In the genomic region with DNA sequence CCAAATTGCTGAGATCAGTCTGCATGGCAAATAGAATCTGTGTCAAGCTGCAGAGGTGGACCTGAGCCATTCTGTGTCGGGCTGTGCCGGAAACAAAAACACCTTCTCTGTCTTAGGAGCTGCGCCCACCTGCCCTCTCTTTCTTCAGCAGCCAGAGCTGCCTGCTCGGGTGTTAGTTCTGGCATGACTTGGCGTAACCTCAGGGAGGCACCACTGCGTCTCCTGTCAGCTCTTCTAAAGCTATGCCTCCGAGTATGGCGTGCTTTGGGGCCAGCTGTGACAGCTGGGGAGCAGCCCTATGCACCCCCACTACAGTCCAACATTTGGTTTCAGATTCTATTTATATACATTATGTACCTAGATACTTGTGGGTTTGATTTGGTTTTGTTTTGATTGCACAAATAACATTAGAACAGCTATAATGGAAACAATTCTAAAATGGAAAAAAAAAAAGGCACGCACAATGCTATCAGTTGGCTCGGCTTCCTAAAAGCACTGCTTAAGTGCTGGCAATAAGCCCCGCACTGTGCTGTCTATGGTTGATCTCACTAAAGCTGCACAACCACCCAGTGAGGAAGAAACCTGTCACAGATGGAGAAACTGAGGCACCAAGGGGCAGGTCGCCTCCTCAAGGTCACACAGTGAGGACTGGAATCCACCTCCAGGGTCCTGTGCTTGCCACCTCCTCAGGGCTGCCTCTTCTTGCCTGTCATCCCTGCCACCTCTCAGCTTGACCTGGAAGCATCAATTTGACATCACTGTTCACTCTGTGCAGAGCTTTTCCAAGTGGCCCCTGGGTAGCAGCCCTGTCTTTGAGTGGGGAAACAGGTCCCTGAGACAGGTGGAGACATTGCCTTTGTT, we compare ENCODE assay signal across 8 cellular contexts. TPM values are rescaled to one million over a fixed set of nuclear protein-coding genes. Genes with fewer than 3 reads are reported as not detected.
DNase-seq lines count a peak whose midpoint lies in the region; ATAC-seq and TF ChIP-seq lines count a peak whose summit lies in the region.

No MANE protein-coding gene starts in this region.

- DNase-seq in NCI-H1694 (lab: John Stamatoyannopoulos, UW) (peak; percentile 37), lower leg skin (ENCODE audit: low spot score in 2 of 2) (peak; percentile 15 to 79), LoVo (ENCODE audit: low spot score) (no peak), GF-D8 (lab: John Stamatoyannopoulos, UW) (no peak)
- DNase-seq in activated naive CD4-positive, alpha-beta T cell treated with Interleukin-2 at 50 U/mL for 16 hours: peak; percentile 88

- no peak for TF ChIP-seq CTCF in lower leg skin (IDR thresholded peaks at IDR 0.05)

- intact Hi-C loops in lower leg skin (cut with DNase I; ENCODE audit: low total_unique reads): no loop called here

- peaks cover 72% of the 10 kb centered on the region for H3K4me1 Mint-ChIP-seq in stimulated activated naive CD8-positive, alpha-beta T cell treated with anti-CD3 and anti-CD28 coated beads, Interleukin-15, Interleukin-2, amounts not matched to agents 100 ng/mL and 50 ng/mL, for 24 hours (ENCODE audit: low read depth)

- H3K27ac Mint-ChIP-seq in stimulated activated naive CD8-positive, alpha-beta T cell treated with anti-CD3 and anti-CD28 coated beads, Interleukin-15, Interleukin-2, amounts not matched to agents 100 ng/mL and 50 ng/mL, for 24 hours: peak overlapping the region; percentile 88

- no peaks in the 10 kb centered on the region for H3K9me3 Mint-ChIP-seq in stimulated activated naive CD8-positive, alpha-beta T cell treated with anti-CD3 and anti-CD28 coated beads, Interleukin-15, Interleukin-2, amounts not matched to agents 100 ng/mL and 50 ng/mL, for 24 hours

- H3K4me3 Mint-ChIP-seq in stimulated activated naive CD8-positive, alpha-beta T cell treated with anti-CD3 and anti-CD28 coated beads, Interleukin-15, Interleukin-2, amounts not matched to agents 100 ng/mL and 50 ng/mL, for 24 hours: peak overlapping the region; percentile 66

- H3K27me3 Mint-ChIP-seq in stimulated activated naive CD8-positive, alpha-beta T cell treated with anti-CD3 and anti-CD28 coated beads, Interleukin-15, Interleukin-2, amounts not matched to agents 100 ng/mL and 50 ng/mL, for 24 hours: no peaks in the 10 kb centered on the region

- ATAC-seq in GM18502 (IDR thresholded peaks at IDR 0.05; ENCODE audit: poor library complexity, unreplicated experiment) (peak; percentile 95), GM21825 (IDR thresholded peaks at IDR 0.05; ENCODE audit: unreplicated experiment) (peak; percentile 87)

- no peak for TF ChIP-seq POLR2A in lower leg skin (IDR thresholded peaks at IDR 0.05)

- WGBS in lower leg skin, 2 donors: 21 to 31% methylated on average over 12 of the region's 12 CpGs

- no peaks in the 10 kb centered on the region for H3K36me3 Mint-ChIP-seq in stimulated activated naive CD8-positive, alpha-beta T cell treated with anti-CD3 and anti-CD28 coated beads, Interleukin-15, Interleukin-2, amounts not matched to agents 100 ng/mL and 50 ng/mL, for 24 hours (ENCODE audit: low read depth)

- H3K4me3 ChIP-seq in lower leg skin (ENCODE audit: low read depth, poor library complexity, severe bottlenecking): no peak overlapping the region

RNA-seq across cellular contexts. Expression of gene ADGRG1, which starts 18.7 kb away (rescaled TPM):
- 100 to 1,000 TPM; 129 to 159 (median 136) TPM for total RNA-seq in lower leg skin

RNA-seq across cellular contexts. Expression of gene ADGRG3, which starts 58.3 kb away (rescaled TPM):
- total RNA-seq in lower leg skin: 1 to 10 TPM in 3 of 4 donors, under 1 TPM in 1; 0.25 to 7.3 (median 1.1) TPM

Comparison
In these comparisons a context has a peak if more than half of its experiments do, and no peak if none do; other contexts are left out.
1. DNase-seq: peak in NCI-H1694 (single experiment), activated naive CD4-positive, alpha-beta T cell treated with Interleukin-2 at 50 U/mL for 16 hours (single experiment) and lower leg skin (2 of 2); none in LoVo (single experiment) and GF-D8 (single experiment).